23 cellular contexts compared by ENCODE assay signal in the genomic region with DNA sequence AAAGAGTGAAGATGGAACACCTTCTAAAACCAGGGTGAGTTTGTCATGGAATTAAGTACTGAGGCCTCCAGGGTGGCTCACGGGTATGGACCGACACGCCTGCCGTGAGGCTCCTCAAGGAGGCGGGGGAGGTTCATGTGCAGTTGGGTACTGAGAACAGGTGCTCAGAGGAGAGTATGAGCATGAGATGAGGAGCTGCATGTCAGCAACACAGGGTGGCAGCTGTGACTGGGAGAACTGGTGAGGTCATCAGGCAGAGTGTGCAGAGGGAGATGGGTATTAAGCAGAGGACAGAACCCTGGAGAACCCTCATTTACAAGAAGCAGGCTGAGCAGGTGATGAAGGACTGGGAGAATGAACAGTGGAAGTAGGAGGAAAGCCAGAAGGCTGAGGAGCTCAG.
"Had no signal": no experiment of that assay in that cellular context is flagged by ENCODE, and none has a peak within 500 bp of the region (broad histone marks: within the 10 kb centered on the region; RNA-seq: fewer than 3 reads in every experiment).

No MANE protein-coding gene starts in this region.

- H3K4me1 Mint-ChIP-seq: memory B cell, nephron progenitor cell had no signal

- H3K27ac ChIP-seq: dorsolateral prefrontal cortex, hepatocyte, left ventricle myocardium inferior, lower lobe of right lung, neutrophil, right atrium auricular region, testis, tibial nerve, upper lobe of right lung, vagina had no signal

- H3K4me3 ChIP-seq: dorsolateral prefrontal cortex, hepatocyte, left ventricle myocardium inferior, lower lobe of right lung, right atrium auricular region, smooth muscle cell, testis, tibial nerve, upper lobe of right lung, vagina had no signal

- H3K4me1 ChIP-seq: left ventricle myocardium inferior, lower lobe of right lung, upper lobe of right lung, vagina had no signal

- H3K27me3 ChIP-seq: hepatocyte, right atrium auricular region, testis, tibial nerve, upper lobe of right lung, vagina had no signal

- H3K9me3 ChIP-seq: lower lobe of right lung, neutrophil, right atrium auricular region, testis, tibial nerve, upper lobe of right lung, vagina had no signal

- ATAC-seq: lower lobe of right lung, upper lobe of right lung had no signal

- H3K4me3 Mint-ChIP-seq: memory B cell; mesothelial cell of epicardium; nephron progenitor cell; stimulated activated naive CD8-positive, alpha-beta T cell treated with anti-CD3 and anti-CD28 coated beads, Interleukin-15, Interleukin-2, amounts not matched to agents 100 ng/mL and 50 ng/mL, for 24 hours had no signal

- H3K27ac Mint-ChIP-seq: memory B cell; mesothelial cell of epicardium; nephron progenitor cell; stimulated activated naive CD8-positive, alpha-beta T cell treated with anti-CD3 and anti-CD28 coated beads, Interleukin-15, Interleukin-2, amounts not matched to agents 100 ng/mL and 50 ng/mL, for 24 hours had no signal

- DNase-seq: cortex of kidney; dorsolateral prefrontal cortex; effector CD8-positive, alpha-beta T cell; foreskin melanocyte; head of caudate nucleus; kidney; left cardiac atrium; left ventricle myocardium inferior; lower lobe of right lung; nephron progenitor cell; posterior cingulate gyrus; stimulated activated CD4-positive, alpha-beta T cell treated with anti-CD3 and anti-CD28 coated beads, Interleukin-2, amount 100 ng/mL, for 48 hours; testis; upper lobe of right lung had no signal

- H3K9me3 Mint-ChIP-seq: memory B cell; mesothelial cell of epicardium; nephron progenitor cell; stimulated activated naive CD8-positive, alpha-beta T cell treated with anti-CD3 and anti-CD28 coated beads, Interleukin-15, Interleukin-2, amounts not matched to agents 100 ng/mL and 50 ng/mL, for 24 hours had no signal

- H3K36me3 ChIP-seq: left ventricle myocardium inferior, lower lobe of right lung, neutrophil, right atrium auricular region, tibial nerve, upper lobe of right lung, vagina had no signal
